In genomic region chr4:10298681-10299080, GRCh38 we compare ENCODE assay signal across 8 cellular contexts.
"Had no signal": no experiment of that assay in that cellular context is flagged by ENCODE, and none has a peak within 500 bp of the region (broad histone marks: within the 10 kb centered on the region; RNA-seq: fewer than 3 reads in every experiment).

No MANE protein-coding gene starts in this region.

- FAIRE-seq: G401.6, GM12878, GM12891, GM12892, GM18507, GM19239 had no signal

- H3K4me3 ChIP-seq: GM12878 had no signal

- DNase-seq: GDM1, GF-D8 had no signal
